Comparison of ENCODE assay signal across 1 cellular context in the genomic region with DNA sequence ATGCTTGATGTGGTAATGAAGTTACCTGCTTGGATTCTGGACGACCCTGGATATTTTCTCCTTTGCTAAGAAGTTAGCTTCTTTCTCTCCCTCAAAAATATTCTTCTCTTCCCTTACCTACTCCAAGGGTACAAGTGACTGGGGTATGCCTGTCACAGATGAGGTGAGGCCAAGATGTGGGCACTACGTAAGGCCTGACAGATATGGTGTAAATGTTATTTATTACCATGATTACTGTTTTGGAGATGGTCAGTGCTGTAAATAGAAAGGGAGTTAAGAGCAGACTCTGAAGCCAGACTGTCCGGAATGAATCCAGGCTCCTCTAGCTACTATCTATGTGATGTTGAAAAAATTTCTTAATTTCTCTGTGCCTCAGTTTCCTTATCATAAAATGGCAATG.
TF ChIP-seq lines count a peak whose summit lies in the region.

No MANE protein-coding gene starts in this region.

TF ChIP-seq in IMR-90, 13 proteins besides CTCF, POLR2A, EP300 and RAD21 (continued from another document):
- TF ChIP-seq, protein P1, sequence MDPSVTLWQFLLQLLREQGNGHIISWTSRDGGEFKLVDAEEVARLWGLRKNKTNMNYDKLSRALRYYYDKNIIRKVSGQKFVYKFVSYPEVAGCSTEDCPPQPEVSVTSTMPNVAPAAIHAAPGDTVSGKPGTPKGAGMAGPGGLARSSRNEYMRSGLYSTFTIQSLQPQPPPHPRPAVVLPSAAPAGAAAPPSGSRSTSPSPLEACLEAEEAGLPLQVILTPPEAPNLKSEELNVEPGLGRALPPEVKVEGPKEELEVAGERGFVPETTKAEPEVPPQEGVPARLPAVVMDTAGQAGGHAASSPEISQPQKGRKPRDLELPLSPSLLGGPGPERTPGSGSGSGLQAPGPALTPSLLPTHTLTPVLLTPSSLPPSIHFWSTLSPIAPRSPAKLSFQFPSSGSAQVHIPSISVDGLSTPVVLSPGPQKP (IDR thresholded peaks at IDR 0.05; ENCODE audit: borderline replicate concordance, low read depth, low read length), result no peak
- no peak for TF ChIP-seq MAZ (IDR thresholded peaks at IDR 0.05; ENCODE audit: borderline replicate concordance, low read depth, low read length)
- no peak for TF ChIP-seq CEBPB (IDR thresholded peaks at IDR 0.05; ENCODE audit: low read depth, low read length)
- no peak for TF ChIP-seq RFX5 (IDR thresholded peaks at IDR 0.05; ENCODE audit: low read depth, low read length)
- no peak for TF ChIP-seq FOS (IDR thresholded peaks at IDR 0.05; ENCODE audit: low read depth, low read length)
- no peak for TF ChIP-seq BHLHE40 (IDR thresholded peaks at IDR 0.05; ENCODE audit: low read depth, low read length)
- TF ChIP-seq NFE2L2 (IDR thresholded peaks at IDR 0.05; ENCODE audit: low read depth, low read length), result no peak
- no peak for TF ChIP-seq RCOR1 (IDR thresholded peaks at IDR 0.05; ENCODE audit: insufficient replicate concordance, low read length)
- TF ChIP-seq MXI1 (IDR thresholded peaks at IDR 0.05; ENCODE audit: borderline replicate concordance, low read depth, low read length), result no peak
- no peak for TF ChIP-seq SMC3 (IDR thresholded peaks at IDR 0.05; ENCODE audit: low read depth, low read length)
- TF ChIP-seq CHD1 (IDR thresholded peaks at IDR 0.05; ENCODE audit: low read depth, low read length), result no peak
- no peak for TF ChIP-seq MAFK (IDR thresholded peaks at IDR 0.05; ENCODE audit: low read depth, low read length)
TF ChIP-seq in IMR-90: peak in this region for 0.
